In genomic region chr12:120197542-120197887, GRCh38 we compare ENCODE assay signal across 2 cellular contexts.
TF ChIP-seq lines count a peak whose summit lies in the region.

No MANE protein-coding gene starts in this region.

TF ChIP-seq in HCT116, 20 proteins besides CTCF, POLR2A, EP300 and RAD21 (continued from another document):
- no peak for TF ChIP-seq MAX (IDR thresholded peaks at IDR 0.05)
- no peak for TF ChIP-seq TCF7L2 (IDR thresholded peaks at IDR 0.05; ENCODE audit: borderline replicate concordance, extremely low read depth, insufficient read depth, insufficient read length)
- no peak for TF ChIP-seq SP1 (IDR thresholded peaks at IDR 0.05; ENCODE audit: low read depth)
- no peak for TF ChIP-seq EZH2 (IDR thresholded peaks at IDR 0.05)
- TF ChIP-seq ELF1 (IDR thresholded peaks at IDR 0.05; ENCODE audit: borderline replicate concordance, low read depth) = no peak
- no peak for TF ChIP-seq REST (IDR thresholded peaks at IDR 0.05; ENCODE audit: low read depth)
- no peak for TF ChIP-seq CEBPB (IDR thresholded peaks at IDR 0.05; ENCODE audit: low read depth)
- TF ChIP-seq EZH2phosphoT487 (IDR thresholded peaks at IDR 0.05; ENCODE audit: borderline replicate concordance) = no peak
- no peak for TF ChIP-seq ZBTB33 (IDR thresholded peaks at IDR 0.05; ENCODE audit: extremely low read depth, insufficient replicate concordance, low read length)
- no peak for TF ChIP-seq SRF (IDR thresholded peaks at IDR 0.05; ENCODE audit: low read depth)
- no peak for TF ChIP-seq ZNF274 (IDR thresholded peaks at IDR 0.05; ENCODE audit: low read depth, low read length)

TF ChIP-seq in WTC11, 78 proteins besides CTCF, POLR2A, EP300 and RAD21:
- 0 out of 2 replicates have a peak, but pooled peaks have one; percentile 51 for TF ChIP-seq ZNF425 (CRISPR knock-in tag; conservative IDR thresholded peaks at IDR 0.05)
- TF ChIP-seq TCF7 (CRISPR knock-in tag; IDR thresholded peaks at IDR 0.05; ENCODE audit: low read depth) = no peak
- TF ChIP-seq PRRX2 (CRISPR knock-in tag; IDR thresholded peaks at IDR 0.05) = no peak
- 0 out of 2 replicates have a peak, but pooled peaks have one; percentile 2 for TF ChIP-seq ZNF671 (CRISPR knock-in tag; IDR thresholded peaks at IDR 0.05)
- no peak for TF ChIP-seq TP53 (CRISPR knock-in tag; IDR thresholded peaks at IDR 0.05)
- TF ChIP-seq NFE2L1 (CRISPR knock-in tag; IDR thresholded peaks at IDR 0.05) = no peak
- no peak for TF ChIP-seq IRF1 (CRISPR knock-in tag; IDR thresholded peaks at IDR 0.05)
